5 cellular contexts compared by ENCODE assay signal in genomic region chr19:22994957-22995356, GRCh38. TPM values are rescaled to one million over a fixed set of nuclear protein-coding genes. Genes with fewer than 3 reads are reported as not detected.
"Had no signal": no experiment of that assay in that cellular context is flagged by ENCODE, and none has a peak within 500 bp of the region (broad histone marks: within the 10 kb centered on the region; RNA-seq: fewer than 3 reads in every experiment).

No MANE protein-coding gene starts in this region.

RNA-seq across cellular contexts. Expression of gene ZNF728, which starts 8.0 kb away (rescaled TPM):
- total RNA-seq: HepG2, HT-29, HT1080, IMR-90 had no signal
- polyA plus RNA-seq: HepG2, IgD-negative memory B cell, IMR-90 had no signal
